Comparison of ENCODE assay signal across 30 cellular contexts in genomic region chr11:95137299-95137698, GRCh38.
"Had no signal": no experiment of that assay in that cellular context is flagged by ENCODE, and none has a peak within 500 bp of the region (broad histone marks: within the 10 kb centered on the region; RNA-seq: fewer than 3 reads in every experiment).

No MANE protein-coding gene starts in this region.

- DNase-seq: activated B cell treated with CpG ODN at 0.5 μM for 24 hours; activated CD4-positive, alpha-beta memory T cell treated with anti-CD3 and anti-CD28 coated beads, Interleukin-2, amount 10 ng/mL, durations not matched to agents 7 days and 5 days; activated CD4-positive, alpha-beta T cell treated with anti-CD3 and anti-CD28 coated beads for 48 hours; activated CD4-positive, alpha-beta T cell treated with anti-CD3 and anti-CD28 coated beads, Interleukin-2, amount 50 U/mL, for 4 hours; activated effector memory CD4-positive, alpha-beta T cell treated with anti-CD3 and anti-CD28 coated beads, Interleukin-2, amount 50 U/mL, for 16 hours; activated naive CD4-positive, alpha-beta T cell treated with anti-CD3 and anti-CD28 coated beads for 36 hours; activated T-cell treated with anti-CD3 and anti-CD28 coated beads, Interleukin-2, amount 50 U/mL, for 48 hours; adrenal gland; amygdala; aorta; body of pancreas; central memory CD4-positive, alpha-beta T cell; cerebellar nuclear complex; colonic mucosa; effector CD8-positive, alpha-beta T cell; foreskin fibroblast; head of caudate nucleus; T-helper 1 cell; T-helper 17 cell; T1000; WERI-Rb-1 had no signal

- H3K27me3 ChIP-seq: adrenal gland, body of pancreas, colonic mucosa had no signal

- H3K9me3 ChIP-seq: adrenal gland, body of pancreas, colonic mucosa had no signal

- H3K9me3 Mint-ChIP-seq: activated B cell treated with CpG ODN at 0.5 μM for 24 hours; activated naive CD4-positive, alpha-beta T cell treated with anti-CD3 and anti-CD28 coated beads for 36 hours; activated naive CD4-positive, alpha-beta T cell treated with anti-CD3 and anti-CD28 coated beads, Interleukin-2, amount 50 U/mL, for 24 hours; activated T-helper 1 cell treated with anti-CD3 and anti-CD28 coated beads, Interleukin-12 subunit alpha, Interleukin-12 subunit beta, Interleukin-2, Interleukin-4 antibody, amounts not matched to agents 30 ng/mL and 10 ng/mL and 1 ng/mL, durations not matched to agents 14 hours and 24 hours and 36 hours; activated T-helper 2 cell treated with anti-CD3 and anti-CD28 coated beads, Interferon-gamma antibody, Interleukin-2, Interleukin-4, amounts not matched to agents 10 μg/mL and 5 μg/mL and 100 μg/mL, durations not matched to agents 14 hours and 24 hours and 36 hours; T-helper 2 cell treated with Interferon-gamma antibody and Interleukin-4, amounts not matched to agents 5 μg/mL and 100 μg/mL, for 36 hours had no signal

- H3K36me3 ChIP-seq: adrenal gland, cardiac muscle cell, colonic mucosa, WERI-Rb-1 had no signal

- H3K4me3 Mint-ChIP-seq: activated B cell treated with CpG ODN at 0.5 μM for 24 hours; activated CD4-positive, alpha-beta memory T cell treated with anti-CD3 and anti-CD28 coated beads, Interleukin-2, amount 10 ng/mL, durations not matched to agents 7 days and 5 days; activated naive CD4-positive, alpha-beta T cell treated with anti-CD3 and anti-CD28 coated beads for 36 hours; activated naive CD4-positive, alpha-beta T cell treated with anti-CD3 and anti-CD28 coated beads, Interleukin-2, amount 50 U/mL, for 24 hours; activated T-helper 1 cell treated with anti-CD3 and anti-CD28 coated beads, Interleukin-12 subunit alpha, Interleukin-12 subunit beta, Interleukin-2, Interleukin-4 antibody, amounts not matched to agents 30 ng/mL and 10 ng/mL and 1 ng/mL, durations not matched to agents 14 hours and 24 hours and 36 hours; T-helper 17 cell; T-helper 2 cell treated with Interferon-gamma antibody and Interleukin-4, amounts not matched to agents 5 μg/mL and 100 μg/mL, for 36 hours had no signal

- H3K4me3 ChIP-seq: adrenal gland, body of pancreas, cardiac muscle cell, colonic mucosa had no signal

- H3K27ac ChIP-seq: adrenal gland, body of pancreas, cardiac muscle cell, colonic mucosa, WERI-Rb-1 had no signal

- H3K27me3 Mint-ChIP-seq: activated B cell treated with CpG ODN at 0.5 μM for 24 hours had no signal

- H3K4me1 ChIP-seq: colonic mucosa had no signal

- H3K4me1 Mint-ChIP-seq: activated naive CD4-positive, alpha-beta T cell treated with anti-CD3 and anti-CD28 coated beads, Interleukin-2, amount 50 U/mL, for 24 hours had no signal

- FAIRE-seq: endometrium, frontal cortex had no signal

- H3K27ac Mint-ChIP-seq: activated B cell treated with CpG ODN at 0.5 μM for 24 hours; activated CD4-positive, alpha-beta memory T cell treated with anti-CD3 and anti-CD28 coated beads, Interleukin-2, amount 10 ng/mL, durations not matched to agents 7 days and 5 days; activated naive CD4-positive, alpha-beta T cell treated with anti-CD3 and anti-CD28 coated beads for 36 hours; activated naive CD4-positive, alpha-beta T cell treated with anti-CD3 and anti-CD28 coated beads, Interleukin-2, amount 50 U/mL, for 24 hours; activated T-helper 1 cell treated with anti-CD3 and anti-CD28 coated beads, Interleukin-12 subunit alpha, Interleukin-12 subunit beta, Interleukin-2, Interleukin-4 antibody, amounts not matched to agents 30 ng/mL and 10 ng/mL and 1 ng/mL, durations not matched to agents 14 hours and 24 hours and 36 hours; activated T-helper 2 cell treated with anti-CD3 and anti-CD28 coated beads, Interferon-gamma antibody, Interleukin-2, Interleukin-4, amounts not matched to agents 10 μg/mL and 5 μg/mL and 100 μg/mL, durations not matched to agents 14 hours and 24 hours and 36 hours; T-helper 17 cell; T-helper 2 cell treated with Interferon-gamma antibody and Interleukin-4, amounts not matched to agents 5 μg/mL and 100 μg/mL, for 36 hours had no signal

- H3K36me3 Mint-ChIP-seq: activated naive CD4-positive, alpha-beta T cell treated with anti-CD3 and anti-CD28 coated beads, Interleukin-2, amount 50 U/mL, for 24 hours had no signal

- ATAC-seq: activated CD4-positive, CD25-positive, alpha-beta regulatory T cell treated with anti-CD3 and anti-CD28 coated beads, Interleukin-2, amount 50 U/mL, for 24 hours; body of pancreas; esophagus mucosa; T-helper 17 cell had no signal
